1 cellular context compared by ENCODE assay signal in genomic region chr15:78831229-78832207, GRCh38.
TF ChIP-seq lines count a peak whose summit lies in the region.

No MANE protein-coding gene starts in this region.

TF ChIP-seq in HepG2, 621 proteins besides CTCF, POLR2A, EP300 and RAD21:
- peak; percentile 44 for TF ChIP-seq CREB1 (IDR thresholded peaks at IDR 0.05)
- TF ChIP-seq CREB1 (CRISPR knock-in tag; IDR thresholded peaks at IDR 0.05): no peak
- TF ChIP-seq, protein P1, sequence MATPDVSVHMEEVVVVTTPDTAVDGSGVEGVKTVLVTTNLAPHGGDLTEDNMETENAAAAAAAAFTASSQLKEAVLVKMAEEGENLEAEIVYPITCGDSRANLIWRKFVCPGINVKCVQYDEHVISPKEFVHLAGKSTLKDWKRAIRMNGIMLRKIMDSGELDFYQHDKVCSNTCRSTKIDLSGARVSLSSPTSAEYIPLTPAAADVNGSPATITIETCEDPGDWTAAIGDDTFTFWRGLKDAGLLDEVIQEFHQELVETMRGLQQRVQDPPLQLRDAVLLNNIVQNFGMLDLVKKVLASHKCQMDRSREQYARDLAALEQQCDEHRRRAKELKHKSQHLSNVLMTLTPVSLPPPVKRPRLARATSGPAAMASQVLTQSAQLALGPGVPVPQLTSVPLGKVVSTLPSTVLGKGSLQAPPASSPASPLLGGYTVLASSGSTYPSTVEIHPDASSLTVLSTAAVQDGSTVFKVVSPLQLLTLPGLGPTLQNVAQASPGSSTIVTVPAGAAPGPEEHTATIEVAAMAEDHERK (CRISPR knock-in tag; IDR thresholded peaks at IDR 0.05; ENCODE audit: low read depth): no peak
